In genomic region chr22:35299717-35300497, GRCh38 we compare ENCODE assay signal across 1 cellular context.
A peak's percentile ranks its signal among the peaks of the same experiment; 100 is the strongest.
TF ChIP-seq lines count a peak whose summit lies in the region.

Gene TOM1 (plus strand): TSS chr22:35299894. CDS start chr22:35299929, 35 bp downstream.

TF ChIP-seq in HepG2, 621 proteins besides CTCF, POLR2A, EP300 and RAD21 (continued from another document and continues in another):
- TF ChIP-seq ZBTB37 (CRISPR knock-in tag; IDR thresholded peaks at IDR 0.05) (no peak), GTF3A (CRISPR knock-in tag; conservative IDR thresholded peaks at IDR 0.05) (0 out of 2 replicates have a peak, but pooled peaks have one; percentile 63), ZBTB2 (CRISPR knock-in tag; IDR thresholded peaks at IDR 0.05; ENCODE audit: low read depth) (no peak), ZNF276 (CRISPR knock-in tag; IDR thresholded peaks at IDR 0.05; ENCODE audit: low read depth) (no peak), MLXIP (CRISPR knock-in tag; IDR thresholded peaks at IDR 0.05; ENCODE audit: borderline replicate concordance) (no peak), ZNF737 (CRISPR knock-in tag; IDR thresholded peaks at IDR 0.05; ENCODE audit: borderline replicate concordance) (no peak), ZNF687 (CRISPR knock-in tag; IDR thresholded peaks at IDR 0.05) (peak; percentile 91), ZNF30 (CRISPR knock-in tag; IDR thresholded peaks at IDR 0.05) (0 out of 2 replicates have a peak, but pooled peaks have one; percentile 50), ARID3A (IDR thresholded peaks at IDR 0.05; ENCODE audit: low read depth, low read length) (no peak; the same call in 1 of the 2 replicates), STAG1 (CRISPR knock-in tag; IDR thresholded peaks at IDR 0.05) (peak; percentile 2), PBX2 (CRISPR knock-in tag; IDR thresholded peaks at IDR 0.05) (peak; percentile 96), NFYC (CRISPR knock-in tag; IDR thresholded peaks at IDR 0.05) (peak; percentile 99), ZNF317 (CRISPR knock-in tag; IDR thresholded peaks at IDR 0.05) (peak; percentile 45; the same call in 1 of the 2 replicates), KDM4B (CRISPR knock-in tag; IDR thresholded peaks at IDR 0.05) (0 out of 2 replicates have a peak, but pooled peaks have one; percentile 19), FOSL2 (CRISPR knock-in tag; IDR thresholded peaks at IDR 0.05) (peak; percentile 30; the same call in 1 of the 2 replicates), ZNF354B (CRISPR knock-in tag; IDR thresholded peaks at IDR 0.05) (no peak), SAFB2 (CRISPR knock-in tag; IDR thresholded peaks at IDR 0.05; ENCODE audit: borderline replicate concordance, low read depth) (peak; percentile 66; the same call in 1 of the 2 replicates), REST (IDR thresholded peaks at IDR 0.05; ENCODE audit: borderline replicate concordance in 1 of 2, low read depth in 1 of 2, low read length in 2 of 2) (no peak), ZNF407 (CRISPR knock-in tag; IDR thresholded peaks at IDR 0.05; ENCODE audit: not compliant biosample characterization) (no peak)
